Comparison of ENCODE assay signal across 8 cellular contexts in the genomic region with DNA sequence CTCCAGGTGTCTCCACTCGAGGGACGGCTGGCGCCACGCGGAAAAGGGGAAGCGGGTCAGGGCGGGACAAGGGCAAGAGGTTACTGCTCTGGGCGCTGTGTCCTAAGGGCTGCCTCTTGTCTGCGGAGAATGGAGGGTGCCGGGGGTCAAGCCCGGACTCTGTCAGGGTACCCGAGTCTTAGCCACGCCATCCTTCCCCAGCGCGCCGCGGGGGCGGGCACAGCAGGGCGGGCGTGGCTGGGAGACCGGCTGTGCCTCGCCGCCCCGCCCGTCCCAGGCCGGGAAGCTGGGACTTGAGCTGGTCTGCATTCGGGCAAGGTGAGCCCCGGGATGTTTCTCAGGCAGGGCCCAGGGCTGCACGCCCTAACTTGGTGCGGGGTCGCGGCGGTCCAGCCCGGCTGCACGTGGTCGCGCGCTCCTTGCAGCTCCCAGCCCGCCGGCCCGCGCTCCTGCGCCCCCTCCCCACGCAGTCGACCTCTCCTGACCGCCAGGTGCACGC. TPM values are rescaled to one million over a fixed set of nuclear protein-coding genes. Genes with fewer than 3 reads are reported as not detected.
DNase-seq lines count a peak whose midpoint lies in the region; ATAC-seq and TF ChIP-seq lines count a peak whose summit lies in the region.

No MANE protein-coding gene starts in this region.

- ATAC-seq in GM21528 (IDR thresholded peaks at IDR 0.05; ENCODE audit: low FRiP score, unreplicated experiment): no peak
- no peak for ATAC-seq in GM19452 (IDR thresholded peaks at IDR 0.05; ENCODE audit: unreplicated experiment)

- DNase-seq in GM12864 (ENCODE audit: low read depth) (no peak), NCI-H526 treated with DMSO at 0.1 percent for 48 hours (lab: John Stamatoyannopoulos, UW) (peak; percentile 26), dermis blood vessel endothelial cell (peak; percentile 32), NCI-H1694 (lab: John Stamatoyannopoulos, UW) (no peak)
- no peak for DNase-seq in stimulated activated CD4-positive, alpha-beta T cell treated with anti-CD3 and anti-CD28 coated beads, Interleukin-4, amount 100 ng/mL, for 4 hours

- no peaks in the 10 kb centered on the region for H3K9me3 ChIP-seq in mesodermal cell (ENCODE audit: control insufficient read depth, low read length)

- no peaks in the 10 kb centered on the region for H3K36me3 ChIP-seq in mesodermal cell (ENCODE audit: control insufficient read depth, insufficient read depth, low read length)

- H3K4me1 ChIP-seq in mesodermal cell (ENCODE audit: control insufficient read depth, insufficient read depth, low read length, poor library complexity, severe bottlenecking): peaks cover 40% of the 10 kb centered on the region

- no peak for TF ChIP-seq CTCF in GM12864 (IDR thresholded peaks at IDR 0.05; ENCODE audit: low read depth, low read length, missing control alignments)

- H3K27ac ChIP-seq in mesodermal cell (ENCODE audit: low read depth, low read length, severe bottlenecking): no peak overlapping the region

- WGBS in mesodermal cell (ENCODE audit: insufficient coverage in 2 of 2), 2 experiments: 1 to 2% methylated on average over 41 to 44 of the region's 47 CpGs

- H3K4me3 ChIP-seq in GM12864 (ENCODE audit: low read depth, low read length) (peak overlapping the region; percentile 77), mesodermal cell (ENCODE audit: extremely low read depth, insufficient read depth, low read length, poor library complexity, severe bottlenecking) (peak overlapping the region; percentile 30)

RNA-seq across cellular contexts. Expression of gene ACTG1, which starts 6.2 kb away (rescaled TPM):
- 6,291 and 7,288 TPM in 2 replicates for total RNA-seq in dermis blood vessel endothelial cell
- polyA plus RNA-seq in mesodermal cell (2013, experiment 1 of 2): 2,748 TPM
- 2,271 TPM for polyA plus RNA-seq in mesodermal cell (2013, experiment 2 of 2)

RNA-seq across cellular contexts. Expression of gene FSCN2, which starts 9.3 kb away (rescaled TPM):
- total RNA-seq in dermis blood vessel endothelial cell: 0.42 and 1.0 TPM in 2 replicates
- polyA plus RNA-seq in mesodermal cell (2013, experiment 1 of 2): 0.29 TPM
- 0.20 TPM for polyA plus RNA-seq in mesodermal cell (2013, experiment 2 of 2)

RNA-seq across cellular contexts. Expression of gene FAAP100, which starts 33.3 kb away (rescaled TPM):
- 26.0 and 27.1 TPM in 2 replicates for total RNA-seq in dermis blood vessel endothelial cell
- 19.1 TPM for polyA plus RNA-seq in mesodermal cell (2013, experiment 1 of 2)
- 15.6 TPM for polyA plus RNA-seq in mesodermal cell (2013, experiment 2 of 2)

Comparison
In these comparisons a context has a peak if more than half of its experiments do, and no peak if none do; other contexts are left out.
1. DNase-seq: peak in NCI-H526 treated with DMSO at 0.1 percent for 48 hours (single experiment) and dermis blood vessel endothelial cell (single experiment); none in GM12864 (single experiment), NCI-H1694 (single experiment) and stimulated activated CD4-positive, alpha-beta T cell treated with anti-CD3 and anti-CD28 coated beads, Interleukin-4, amount 100 ng/mL, for 4 hours (0 of 2).